Comparison of ENCODE assay signal across 9 cellular contexts in the genomic region with DNA sequence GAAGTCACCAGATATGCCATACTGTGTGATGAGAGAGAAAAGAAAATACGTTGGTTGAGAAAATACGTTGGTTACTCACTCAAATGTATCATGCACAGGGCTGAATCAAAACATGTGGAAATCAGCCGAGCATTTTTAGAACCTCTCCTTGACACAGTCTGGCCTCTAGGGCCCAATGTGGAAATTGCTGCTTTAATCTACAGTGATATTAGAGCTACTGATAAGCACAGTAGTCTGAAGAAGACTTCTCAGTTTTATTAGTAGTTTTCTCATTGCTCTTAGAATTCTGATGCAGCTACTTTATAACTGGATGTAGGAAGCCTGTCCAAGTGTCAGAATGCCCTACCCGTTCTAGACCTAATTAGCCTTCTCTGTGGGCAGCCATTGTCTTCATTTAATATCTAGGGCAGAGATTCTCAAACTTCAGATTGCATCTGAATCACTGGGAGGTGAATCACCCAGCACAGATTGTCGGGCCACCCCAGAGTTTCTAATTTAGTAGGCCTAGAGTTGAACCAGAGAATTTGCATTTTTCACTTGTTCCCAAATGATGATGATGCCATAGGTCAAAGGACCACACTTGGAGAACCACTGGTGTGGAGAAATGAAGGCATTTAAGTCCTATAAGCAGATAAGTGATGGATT.
A peak's percentile ranks its signal among the peaks of the same experiment; 100 is the strongest.
DNase-seq lines count a peak whose midpoint lies in the region; ATAC-seq and TF ChIP-seq lines count a peak whose summit lies in the region.
"Had no signal": no experiment of that assay in that cellular context is flagged by ENCODE, and none has a peak within 500 bp of the region (broad histone marks: within the 10 kb centered on the region; RNA-seq: fewer than 3 reads in every experiment).

No MANE protein-coding gene starts in this region.

- H3K9me3 Mint-ChIP-seq in natural killer cell treated with Interleukin-12 subunit alpha and Interleukin-12 subunit beta and Interleukin-15 and Interleukin-18, amount 100 ng/mL, for 72 hours, result no peaks in the 10 kb centered on the region
- H3K9me3 Mint-ChIP-seq in natural killer cell, result no peaks in the 10 kb centered on the region
- H3K9me3 Mint-ChIP-seq in stimulated activated naive CD8-positive, alpha-beta T cell treated with anti-CD3 and anti-CD28 coated beads, Interleukin-15, amount 100 ng/mL, for 72 hours, result no peaks in the 10 kb centered on the region
- H3K9me3 Mint-ChIP-seq: activated T-helper 1 cell treated with anti-CD3 and anti-CD28 coated beads, Interleukin-12 subunit alpha, Interleukin-12 subunit beta, Interleukin-2, Interleukin-4 antibody, amounts not matched to agents 30 ng/mL and 10 ng/mL and 1 ng/mL, durations not matched to agents 14 hours and 24 hours and 36 hours had no signal

- no peak overlapping the region for H3K4me3 Mint-ChIP-seq in natural killer cell treated with Interleukin-12 subunit alpha and Interleukin-12 subunit beta and Interleukin-15 and Interleukin-18, amount 100 ng/mL, for 72 hours
- H3K4me3 Mint-ChIP-seq in natural killer cell, result no peak overlapping the region
- H3K4me3 Mint-ChIP-seq in stimulated activated naive CD8-positive, alpha-beta T cell treated with anti-CD3 and anti-CD28 coated beads, Interleukin-15, amount 100 ng/mL, for 72 hours, result no peak overlapping the region
- H3K4me3 Mint-ChIP-seq: activated T-helper 1 cell treated with anti-CD3 and anti-CD28 coated beads, Interleukin-12 subunit alpha, Interleukin-12 subunit beta, Interleukin-2, Interleukin-4 antibody, amounts not matched to agents 30 ng/mL and 10 ng/mL and 1 ng/mL, durations not matched to agents 14 hours and 24 hours and 36 hours had no signal

- H3K4me1 Mint-ChIP-seq in natural killer cell treated with Interleukin-12 subunit alpha and Interleukin-12 subunit beta and Interleukin-15 and Interleukin-18, amount 100 ng/mL, for 72 hours (ENCODE audit: low read depth in 2 of 2), result peaks cover 13 to 22% of the 10 kb centered on the region in 2 donors
- H3K4me1 Mint-ChIP-seq in natural killer cell, result peaks cover 21 to 39% of the 10 kb centered on the region in 2 donors
- H3K4me1 Mint-ChIP-seq in stimulated activated naive CD8-positive, alpha-beta T cell treated with anti-CD3 and anti-CD28 coated beads, Interleukin-15, amount 100 ng/mL, for 72 hours, result no peaks in the 10 kb centered on the region

- peak; percentile 71 to 74 for ATAC-seq in natural killer cell treated with Interleukin-12 subunit alpha and Interleukin-12 subunit beta and Interleukin-15 and Interleukin-18, amount 100 ng/mL, for 72 hours
- no peak for ATAC-seq in natural killer cell
- ATAC-seq in stimulated activated naive CD8-positive, alpha-beta T cell treated with anti-CD3 and anti-CD28 coated beads, Interleukin-15, amount 100 ng/mL, for 72 hours, result peak; percentile 71
- ATAC-seq in HG02970 (IDR thresholded peaks at IDR 0.05; ENCODE audit: low FRiP score, unreplicated experiment), result no peak

- no peak for DNase-seq in natural killer cell treated with Interleukin-12 subunit alpha and Interleukin-12 subunit beta and Interleukin-15 and Interleukin-18, amount 100 ng/mL, for 72 hours (ENCODE audit: low spot score)
- DNase-seq in natural killer cell (no peak), HT1080 (ENCODE audit: low read depth) (peak; percentile 68), fibroblast of mammary gland (ENCODE audit: low read depth) (peak; percentile 69), foreskin melanocyte (no peak), NCI-H2029 treated with DMSO at 0.1 percent for 48 hours (lab: John Stamatoyannopoulos, UW) (no peak)
- DNase-seq in stimulated activated naive CD8-positive, alpha-beta T cell treated with anti-CD3 and anti-CD28 coated beads, Interleukin-15, amount 100 ng/mL, for 72 hours, result peak in 1 of 2 donors; percentile 12

- TF ChIP-seq CTCF in natural killer cell (IDR thresholded peaks at IDR 0.05) (no peak), fibroblast of mammary gland (conservative IDR thresholded peaks at IDR 0.05; ENCODE audit: control insufficient read depth, insufficient read depth, low read depth, low read length) (peak; percentile 25)

- H3K36me3 Mint-ChIP-seq in natural killer cell treated with Interleukin-12 subunit alpha and Interleukin-12 subunit beta and Interleukin-15 and Interleukin-18, amount 100 ng/mL, for 72 hours, result no peaks in the 10 kb centered on the region
- H3K36me3 Mint-ChIP-seq in natural killer cell, result no peaks in the 10 kb centered on the region

- peak overlapping the region in 1 of 2 donors; percentile 58 for H3K27ac Mint-ChIP-seq in natural killer cell treated with Interleukin-12 subunit alpha and Interleukin-12 subunit beta and Interleukin-15 and Interleukin-18, amount 100 ng/mL, for 72 hours
- no peak overlapping the region for H3K27ac Mint-ChIP-seq in natural killer cell
- no peak overlapping the region for H3K27ac Mint-ChIP-seq in stimulated activated naive CD8-positive, alpha-beta T cell treated with anti-CD3 and anti-CD28 coated beads, Interleukin-15, amount 100 ng/mL, for 72 hours
- H3K27ac Mint-ChIP-seq: activated T-helper 1 cell treated with anti-CD3 and anti-CD28 coated beads, Interleukin-12 subunit alpha, Interleukin-12 subunit beta, Interleukin-2, Interleukin-4 antibody, amounts not matched to agents 30 ng/mL and 10 ng/mL and 1 ng/mL, durations not matched to agents 14 hours and 24 hours and 36 hours had no signal

- intact Hi-C loops in natural killer cell (cut with micrococcal nuclease), result no loop called here

- H3K4me3 ChIP-seq in fibroblast of mammary gland (ENCODE audit: control insufficient read depth, low read depth, low read length), result no peak overlapping the region

- no peaks in the 10 kb centered on the region for H3K27me3 Mint-ChIP-seq in natural killer cell treated with Interleukin-12 subunit alpha and Interleukin-12 subunit beta and Interleukin-15 and Interleukin-18, amount 100 ng/mL, for 72 hours
- H3K27me3 Mint-ChIP-seq in natural killer cell (ENCODE audit: low read depth in 2 of 2), result no peaks in the 10 kb centered on the region
- no peaks in the 10 kb centered on the region for H3K27me3 Mint-ChIP-seq in stimulated activated naive CD8-positive, alpha-beta T cell treated with anti-CD3 and anti-CD28 coated beads, Interleukin-15, amount 100 ng/mL, for 72 hours

Comparison
In these comparisons a context has a peak if more than half of its experiments do, and no peak if none do; other contexts are left out.
1. ATAC-seq: peak in natural killer cell treated with Interleukin-12 subunit alpha and Interleukin-12 subunit beta and Interleukin-15 and Interleukin-18, amount 100 ng/mL, for 72 hours (2 of 2) and stimulated activated naive CD8-positive, alpha-beta T cell treated with anti-CD3 and anti-CD28 coated beads, Interleukin-15, amount 100 ng/mL, for 72 hours (single experiment); none in natural killer cell (0 of 3) and HG02970 (single experiment).
2. DNase-seq: peak in HT1080 (single experiment) and fibroblast of mammary gland (single experiment); none in natural killer cell treated with Interleukin-12 subunit alpha and Interleukin-12 subunit beta and Interleukin-15 and Interleukin-18, amount 100 ng/mL, for 72 hours (single experiment), natural killer cell (single experiment), foreskin melanocyte (single experiment) and NCI-H2029 treated with DMSO at 0.1 percent for 48 hours (single experiment).